ENCODE assay signal across 18 cellular contexts in the genomic region with DNA sequence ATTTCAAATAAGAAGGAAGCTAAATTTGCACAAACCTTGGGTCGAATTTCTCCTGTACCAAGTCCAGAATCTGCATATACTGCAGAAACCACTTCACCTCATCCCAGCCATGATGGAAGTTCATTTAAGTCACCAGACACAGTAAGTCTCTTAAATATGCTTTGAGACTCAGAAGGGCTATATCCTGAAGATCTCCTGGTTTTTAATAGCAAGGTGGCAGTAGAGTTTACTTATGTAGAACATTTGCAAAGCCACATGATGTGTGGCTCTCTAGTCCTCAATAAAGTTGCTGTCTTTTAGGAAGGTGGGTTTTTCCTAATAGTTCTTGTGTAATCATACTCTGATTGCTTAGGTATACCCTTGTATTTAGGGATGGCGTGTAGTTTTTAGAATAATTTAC. TPM values are rescaled to one million over a fixed set of nuclear protein-coding genes. Genes with fewer than 3 reads are reported as not detected.
"Had no signal": no experiment of that assay in that cellular context is flagged by ENCODE, and none has a peak within 500 bp of the region (broad histone marks: within the 10 kb centered on the region; RNA-seq: fewer than 3 reads in every experiment).

No MANE protein-coding gene starts in this region.

- ATAC-seq: left lung; mucosa of descending colon; naive thymus-derived CD4-positive, alpha-beta T cell; stimulated activated memory B cell treated with anti-CD40 and anti-IgM and Interleukin-4, amounts not matched to agents 10 μg/mL and 1 μg/mL and 100 μg/mL, for 72 hours had no signal

- H3K4me3 ChIP-seq: ascending aorta, esophagus squamous epithelium, left lung, mucosa of descending colon, tibial artery had no signal

- H3K36me3 ChIP-seq: ascending aorta had no signal

- H3K27me3 ChIP-seq: ascending aorta, esophagus squamous epithelium, left lung, neutrophil, tibial artery had no signal

- H3K4me1 ChIP-seq: ascending aorta, esophagus squamous epithelium, left lung, tibial artery had no signal

- H3K27ac Mint-ChIP-seq: activated CD4-positive, alpha-beta T cell treated with anti-CD3 and anti-CD28 coated beads, Interleukin-2, amount 10 ng/mL, durations not matched to agents 24 days and 14 days; activated naive CD4-positive, alpha-beta T cell treated with anti-CD3 and anti-CD28 coated beads, Interleukin-2, amount 10 ng/mL, durations not matched to agents 7 days and 5 days; activated T-helper 2 cell treated with anti-CD3 and anti-CD28 coated beads, Interferon-gamma antibody, Interleukin-2, Interleukin-4, amounts not matched to agents 10 μg/mL and 5 μg/mL and 100 μg/mL, durations not matched to agents 14 hours and 24 hours and 36 hours; stimulated activated memory B cell treated with anti-CD40 and anti-IgM and Interleukin-4, amounts not matched to agents 10 μg/mL and 1 μg/mL and 100 μg/mL, for 72 hours had no signal

- H3K9me3 Mint-ChIP-seq: activated CD4-positive, alpha-beta T cell treated with anti-CD3 and anti-CD28 coated beads, Interleukin-2, amount 10 ng/mL, durations not matched to agents 24 days and 14 days; activated naive CD4-positive, alpha-beta T cell treated with anti-CD3 and anti-CD28 coated beads, Interleukin-2, amount 10 ng/mL, durations not matched to agents 7 days and 5 days; activated T-helper 2 cell treated with anti-CD3 and anti-CD28 coated beads, Interferon-gamma antibody, Interleukin-2, Interleukin-4, amounts not matched to agents 10 μg/mL and 5 μg/mL and 100 μg/mL, durations not matched to agents 14 hours and 24 hours and 36 hours; naive thymus-derived CD4-positive, alpha-beta T cell; stimulated activated memory B cell treated with anti-CD40 and anti-IgM and Interleukin-4, amounts not matched to agents 10 μg/mL and 1 μg/mL and 100 μg/mL, for 72 hours had no signal

- H3K27ac ChIP-seq: ascending aorta, esophagus squamous epithelium, left lung, neutrophil, tibial artery had no signal

- H3K4me3 Mint-ChIP-seq: activated CD4-positive, alpha-beta T cell treated with anti-CD3 and anti-CD28 coated beads, Interleukin-2, amount 10 ng/mL, durations not matched to agents 24 days and 14 days; activated naive CD4-positive, alpha-beta T cell treated with anti-CD3 and anti-CD28 coated beads, Interleukin-2, amount 10 ng/mL, durations not matched to agents 7 days and 5 days; naive thymus-derived CD4-positive, alpha-beta T cell; stimulated activated memory B cell treated with anti-CD40 and anti-IgM and Interleukin-4, amounts not matched to agents 10 μg/mL and 1 μg/mL and 100 μg/mL, for 72 hours had no signal

- H3K27me3 Mint-ChIP-seq: activated CD4-positive, alpha-beta T cell treated with anti-CD3 and anti-CD28 coated beads, Interleukin-2, amount 10 ng/mL, durations not matched to agents 24 days and 14 days; activated naive CD4-positive, alpha-beta T cell treated with anti-CD3 and anti-CD28 coated beads, Interleukin-2, amount 10 ng/mL, durations not matched to agents 7 days and 5 days; naive thymus-derived CD4-positive, alpha-beta T cell; stimulated activated memory B cell treated with anti-CD40 and anti-IgM and Interleukin-4, amounts not matched to agents 10 μg/mL and 1 μg/mL and 100 μg/mL, for 72 hours had no signal

- H3K9me3 ChIP-seq: ascending aorta, esophagus squamous epithelium, left lung, mucosa of descending colon, neutrophil, tibial artery had no signal

- DNase-seq: activated CD4-positive, alpha-beta T cell treated with anti-CD3 and anti-CD28 coated beads, Interleukin-2, amount 10 ng/mL, durations not matched to agents 24 days and 14 days; activated CD4-positive, CD25-positive, alpha-beta regulatory T cell; activated CD8-positive, alpha-beta memory T cell treated with anti-CD3 and anti-CD28 coated beads for 24 hours; activated naive CD4-positive, alpha-beta T cell treated with anti-CD3 and anti-CD28 coated beads, Interleukin-2, amount 10 ng/mL, durations not matched to agents 7 days and 5 days; esophagus squamous epithelium; hypothalamus; kidney; left lung; mammary epithelial cell; mucosa of descending colon; naive thymus-derived CD4-positive, alpha-beta T cell; posterior cingulate gyrus; retina; tibial artery had no signal

RNA-seq across cellular contexts. Expression of a gene that starts 8.7 kb away (rescaled TPM):
- total RNA-seq: ascending aorta had no signal
